In the genomic region with DNA sequence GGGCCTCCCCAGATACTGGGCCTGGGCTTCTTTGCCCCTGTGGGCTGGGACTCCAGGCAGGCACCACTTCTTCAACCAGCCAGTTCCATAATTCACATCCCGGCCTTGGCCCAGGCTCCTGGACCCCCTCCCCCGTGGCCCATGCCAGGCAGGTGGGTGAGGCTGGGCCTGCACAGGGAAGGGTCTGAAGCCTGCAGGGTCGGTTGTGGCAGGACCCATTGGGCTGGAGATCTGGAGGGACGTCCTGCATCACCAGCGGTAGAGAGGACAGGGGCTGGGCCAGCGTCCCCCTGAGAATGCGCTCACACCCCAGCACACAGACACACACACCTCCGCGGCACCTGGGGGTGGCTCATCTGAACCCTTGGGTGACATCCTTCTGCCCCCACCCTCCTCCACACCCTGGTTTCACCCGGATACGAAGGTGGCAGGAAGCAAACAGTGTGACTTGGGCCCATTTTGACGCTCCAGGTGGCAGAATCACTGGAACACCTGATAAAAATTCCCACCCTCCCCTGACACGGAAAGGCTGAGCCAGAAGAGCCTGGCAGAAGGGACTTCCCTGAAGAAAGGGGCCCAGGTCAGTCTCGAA, we compare ENCODE assay signal across 12 cellular contexts. TPM values are rescaled to one million over a fixed set of nuclear protein-coding genes. Genes with fewer than 3 reads are reported as not detected.
"Had no signal": no experiment of that assay in that cellular context is flagged by ENCODE, and none has a peak within 500 bp of the region (broad histone marks: within the 10 kb centered on the region; RNA-seq: fewer than 3 reads in every experiment).

No MANE protein-coding gene starts in this region.

- FAIRE-seq: bronchial epithelial cell, frontal cortex, islet of Langerhans had no signal

- H3K36me3 ChIP-seq: heart left ventricle, SJSA1, tibial artery had no signal

- DNase-seq: tibial artery had no signal

- H3K27me3 Mint-ChIP-seq: activated naive CD8-positive, alpha-beta T cell treated with anti-CD3 and anti-CD28 coated beads for 36 hours had no signal

- H3K9me3 ChIP-seq: heart left ventricle, SJSA1, tibial artery had no signal

- H3K27ac Mint-ChIP-seq: activated naive CD8-positive, alpha-beta T cell treated with anti-CD3 and anti-CD28 coated beads for 36 hours; natural killer cell had no signal

- H3K4me3 Mint-ChIP-seq: activated naive CD8-positive, alpha-beta T cell treated with anti-CD3 and anti-CD28 coated beads for 36 hours; natural killer cell had no signal

- H3K4me1 ChIP-seq: parathyroid adenoma, SJSA1, tibial artery had no signal

- H3K27ac ChIP-seq: parathyroid adenoma, SJSA1, tibial artery had no signal

- H3K9ac ChIP-seq: parathyroid adenoma had no signal

- H3K4me3 ChIP-seq: heart left ventricle, SJSA1, tibial artery had no signal

- H3K9me3 Mint-ChIP-seq: activated naive CD8-positive, alpha-beta T cell treated with anti-CD3 and anti-CD28 coated beads for 36 hours; natural killer cell had no signal

- H3K36me3 Mint-ChIP-seq: activated naive CD8-positive, alpha-beta T cell treated with anti-CD3 and anti-CD28 coated beads for 36 hours; natural killer cell had no signal

RNA-seq across cellular contexts. Expression of gene ZDHHC19, which starts 15.4 kb away (rescaled TPM):
- total RNA-seq: activated naive CD8-positive, alpha-beta T cell treated with anti-CD3 and anti-CD28 coated beads for 36 hours; bronchial epithelial cell; frontal cortex; heart left ventricle; mammary epithelial cell; natural killer cell; SJSA1; skeletal muscle tissue had no signal
- polyA plus RNA-seq: aorta, mammary epithelial cell had no signal

RNA-seq across cellular contexts. Expression of gene SLC51A, which starts 20.6 kb away (rescaled TPM):
- total RNA-seq: activated naive CD8-positive, alpha-beta T cell treated with anti-CD3 and anti-CD28 coated beads for 36 hours; bronchial epithelial cell; frontal cortex; mammary epithelial cell; natural killer cell; SJSA1 had no signal
- polyA plus RNA-seq: mammary epithelial cell had no signal
